28 cellular contexts compared by ENCODE assay signal in genomic region chr7:45631569-45631968, GRCh38.
"Had no signal": no experiment of that assay in that cellular context is flagged by ENCODE, and none has a peak within 500 bp of the region (broad histone marks: within the 10 kb centered on the region; RNA-seq: fewer than 3 reads in every experiment).

No MANE protein-coding gene starts in this region.

- H3K4me3 ChIP-seq: stomach, suprapubic skin, testis, thoracic aorta, thyroid gland, tibial artery, tibial nerve, transverse colon, upper lobe of left lung, upper lobe of right lung, uterus, vagina had no signal

- H3K4me1 ChIP-seq: stomach, suprapubic skin, testis, thyroid gland, tibial artery, tibial nerve, transverse colon, upper lobe of left lung, upper lobe of right lung, uterus, vagina had no signal

- H3K4me1 Mint-ChIP-seq: stimulated activated effector memory CD8-positive, alpha-beta T cell treated with anti-CD3 and anti-CD28 coated beads, Interleukin-12 subunit alpha, Interleukin-12 subunit beta, amount 100 ng/mL, for 72 hours; stimulated activated memory B cell treated with anti-CD40 and anti-IgM and Interleukin-4, amounts not matched to agents 10 μg/mL and 1 μg/mL and 100 μg/mL, for 72 hours; stimulated activated naive B cell treated with anti-CD40 and anti-IgM and Interleukin-4, amounts not matched to agents 10 μg/mL and 1 μg/mL and 100 μg/mL, for 72 hours; stimulated activated naive CD8-positive, alpha-beta T cell treated with anti-CD3 and anti-CD28 coated beads, Interleukin-15, amount 100 ng/mL, for 72 hours had no signal

- H3K9me3 ChIP-seq: suprapubic skin, testis, thoracic aorta, thyroid gland, tibial artery, transverse colon, upper lobe of right lung, uterus, vagina had no signal

- H3K36me3 ChIP-seq: stomach, suprapubic skin, thoracic aorta, thyroid gland, tibial artery, tibial nerve, transverse colon, upper lobe of left lung, upper lobe of right lung, uterus, vagina had no signal

- H3K27ac Mint-ChIP-seq: stimulated activated effector memory CD8-positive, alpha-beta T cell treated with anti-CD3 and anti-CD28 coated beads, Interleukin-12 subunit alpha, Interleukin-12 subunit beta, amount 100 ng/mL, for 72 hours; stimulated activated memory B cell treated with anti-CD40 and anti-IgM and Interleukin-4, amounts not matched to agents 10 μg/mL and 1 μg/mL and 100 μg/mL, for 72 hours; stimulated activated naive B cell treated with anti-CD40 and anti-IgM and Interleukin-4, amounts not matched to agents 10 μg/mL and 1 μg/mL and 100 μg/mL, for 72 hours; stimulated activated naive CD8-positive, alpha-beta T cell treated with anti-CD3 and anti-CD28 coated beads, Interleukin-15, amount 100 ng/mL, for 72 hours; stimulated activated naive CD8-positive, alpha-beta T cell treated with anti-CD3 and anti-CD28 coated beads, Interleukin-15, Interleukin-2, amounts not matched to agents 100 ng/mL and 50 ng/mL, for 24 hours; type B pancreatic cell had no signal

- H3K27ac ChIP-seq: stomach, suprapubic skin, testis, thoracic aorta, thyroid gland, tibial artery, tibial nerve, transverse colon, upper lobe of left lung, upper lobe of right lung, uterus, vagina had no signal

- H3K4me3 Mint-ChIP-seq: stimulated activated effector memory CD8-positive, alpha-beta T cell treated with anti-CD3 and anti-CD28 coated beads, Interleukin-12 subunit alpha, Interleukin-12 subunit beta, amount 100 ng/mL, for 72 hours; stimulated activated memory B cell treated with anti-CD40 and anti-IgM and Interleukin-4, amounts not matched to agents 10 μg/mL and 1 μg/mL and 100 μg/mL, for 72 hours; stimulated activated naive B cell treated with anti-CD40 and anti-IgM and Interleukin-4, amounts not matched to agents 10 μg/mL and 1 μg/mL and 100 μg/mL, for 72 hours; stimulated activated naive CD8-positive, alpha-beta T cell treated with anti-CD3 and anti-CD28 coated beads, Interleukin-15, amount 100 ng/mL, for 72 hours; stimulated activated naive CD8-positive, alpha-beta T cell treated with anti-CD3 and anti-CD28 coated beads, Interleukin-15, Interleukin-2, amounts not matched to agents 100 ng/mL and 50 ng/mL, for 24 hours; type B pancreatic cell had no signal

- H3K9me3 Mint-ChIP-seq: stimulated activated memory B cell treated with anti-CD40 and anti-IgM and Interleukin-4, amounts not matched to agents 10 μg/mL and 1 μg/mL and 100 μg/mL, for 72 hours; stimulated activated naive CD8-positive, alpha-beta T cell treated with anti-CD3 and anti-CD28 coated beads, Interleukin-15, amount 100 ng/mL, for 72 hours; stimulated activated naive CD8-positive, alpha-beta T cell treated with anti-CD3 and anti-CD28 coated beads, Interleukin-15, Interleukin-2, amounts not matched to agents 100 ng/mL and 50 ng/mL, for 24 hours; type B pancreatic cell had no signal

- H3K36me3 Mint-ChIP-seq: stimulated activated effector memory CD8-positive, alpha-beta T cell treated with anti-CD3 and anti-CD28 coated beads, Interleukin-12 subunit alpha, Interleukin-12 subunit beta, amount 100 ng/mL, for 72 hours; stimulated activated memory B cell treated with anti-CD40 and anti-IgM and Interleukin-4, amounts not matched to agents 10 μg/mL and 1 μg/mL and 100 μg/mL, for 72 hours; stimulated activated naive B cell treated with anti-CD40 and anti-IgM and Interleukin-4, amounts not matched to agents 10 μg/mL and 1 μg/mL and 100 μg/mL, for 72 hours; type B pancreatic cell had no signal

- H3K27me3 ChIP-seq: stomach, suprapubic skin, testis, thyroid gland, tibial artery, tibial nerve, transverse colon, upper lobe of left lung, upper lobe of right lung, uterus, vagina had no signal

- H3K27me3 Mint-ChIP-seq: stimulated activated memory B cell treated with anti-CD40 and anti-IgM and Interleukin-4, amounts not matched to agents 10 μg/mL and 1 μg/mL and 100 μg/mL, for 72 hours; stimulated activated naive B cell treated with anti-CD40 and anti-IgM and Interleukin-4, amounts not matched to agents 10 μg/mL and 1 μg/mL and 100 μg/mL, for 72 hours; stimulated activated naive CD8-positive, alpha-beta T cell treated with anti-CD3 and anti-CD28 coated beads, Interleukin-15, amount 100 ng/mL, for 72 hours; stimulated activated naive CD8-positive, alpha-beta T cell treated with anti-CD3 and anti-CD28 coated beads, Interleukin-15, Interleukin-2, amounts not matched to agents 100 ng/mL and 50 ng/mL, for 24 hours; type B pancreatic cell had no signal

- DNase-seq: stimulated activated CD4-positive, alpha-beta T cell treated with anti-CD3 and anti-CD28 coated beads, Interleukin-2, amount 100 ng/mL, for 48 hours; stimulated activated CD4-positive, alpha-beta T cell treated with anti-CD3 and anti-CD28 coated beads, Interleukin-4, amount 100 ng/mL, for 1 hour; stimulated activated CD4-positive, alpha-beta T cell treated with anti-CD3 and anti-CD28 coated beads, Interleukin-4, amount 100 ng/mL, for 24 hours; stimulated activated CD4-positive, alpha-beta T cell treated with anti-CD3 and anti-CD28 coated beads, Interleukin-4, amount 100 ng/mL, for 4 hours; stimulated activated CD8-positive, alpha-beta memory T cell treated with anti-CD3 and anti-CD28 coated beads, Interleukin-4, amount 100 ng/mL, for 48 hours; stimulated activated naive B cell treated with anti-CD40 and anti-IgM and Interleukin-4, amounts not matched to agents 10 μg/mL and 1 μg/mL and 100 μg/mL, for 72 hours; stimulated activated naive CD4-positive, alpha-beta T cell; stimulated activated naive CD4-positive, alpha-beta T cell treated with Interleukin-2 at 50 U/mL for 16 hours; stimulated activated naive CD8-positive, alpha-beta T cell treated with anti-CD3 and anti-CD28 coated beads, Interleukin-15, amount 100 ng/mL, for 72 hours; stimulated activated naive CD8-positive, alpha-beta T cell treated with anti-CD3 and anti-CD28 coated beads, Interleukin-15, Interleukin-2, amounts not matched to agents 100 U/mL and 50 U/mL, for 24 hours; stomach; substantia nigra; testis; thyroid gland; tibial artery; transverse colon; trophoblast cell; upper lobe of left lung; upper lobe of right lung; uterus had no signal

- ATAC-seq: stimulated activated effector memory CD8-positive, alpha-beta T cell treated with anti-CD3 and anti-CD28 coated beads, Interleukin-12 subunit alpha, Interleukin-12 subunit beta, amount 100 ng/mL, for 72 hours; stimulated activated memory B cell treated with anti-CD40 and anti-IgM and Interleukin-4, amounts not matched to agents 10 μg/mL and 1 μg/mL and 100 μg/mL, for 72 hours; stimulated activated naive B cell treated with anti-CD40 and anti-IgM and Interleukin-4, amounts not matched to agents 10 μg/mL and 1 μg/mL and 100 μg/mL, for 72 hours; stimulated activated naive CD8-positive, alpha-beta T cell treated with anti-CD3 and anti-CD28 coated beads, Interleukin-15, amount 100 ng/mL, for 72 hours; stimulated activated naive CD8-positive, alpha-beta T cell treated with anti-CD3 and anti-CD28 coated beads, Interleukin-15, Interleukin-2, amounts not matched to agents 100 U/mL and 50 U/mL, for 24 hours; upper lobe of right lung had no signal
